Comparison of ENCODE assay signal across 9 cellular contexts in genomic region chr19:35869327-35870123, GRCh38. TPM values are rescaled to one million over a fixed set of nuclear protein-coding genes. Genes with fewer than 3 reads are reported as not detected.
A peak's percentile ranks its signal among the peaks of the same experiment; 100 is the strongest.
DNase-seq lines count a peak whose midpoint lies in the region; ATAC-seq and TF ChIP-seq lines count a peak whose summit lies in the region.
"Had no signal": no experiment of that assay in that cellular context is flagged by ENCODE, and none has a peak within 500 bp of the region (broad histone marks: within the 10 kb centered on the region; RNA-seq: fewer than 3 reads in every experiment).

No MANE protein-coding gene starts in this region.

- ATAC-seq in natural killer cell (peak; percentile 71 to 79 (median 75)), HG02840 (IDR thresholded peaks at IDR 0.05; ENCODE audit: low FRiP score, unreplicated experiment) (no peak)
- peak; percentile 92 for ATAC-seq in stimulated activated naive CD8-positive, alpha-beta T cell treated with anti-CD3 and anti-CD28 coated beads, Interleukin-15, amount 100 ng/mL, for 72 hours

- peak overlapping the region in 1 of 2 donors; percentile 41 for H3K27ac Mint-ChIP-seq in natural killer cell
- H3K27ac Mint-ChIP-seq in stimulated activated naive CD8-positive, alpha-beta T cell treated with anti-CD3 and anti-CD28 coated beads, Interleukin-15, amount 100 ng/mL, for 72 hours, result no peak overlapping the region

- DNase-seq in G401 (ENCODE audit: low spot score) (peak; percentile 82), OCI-M1 (lab: John Stamatoyannopoulos, UW) (peak; percentile 92), erythroblast (lab: John Stamatoyannopoulos, UW) (peak; percentile 87), natural killer cell (peak; percentile 46)
- DNase-seq in activated T-cell treated with anti-CD3 and anti-CD28 coated beads, Interleukin-2, amount 50 U/mL, for 1 hour, result peak; percentile 81
- peak; percentile 88 to 90 for DNase-seq in stimulated activated naive CD8-positive, alpha-beta T cell treated with anti-CD3 and anti-CD28 coated beads, Interleukin-15, amount 100 ng/mL, for 72 hours

- intact Hi-C loops in natural killer cell (cut with micrococcal nuclease), result no loop called here

- H3K4me3 Mint-ChIP-seq in natural killer cell, result peak overlapping the region; percentile 41
- peak overlapping the region; percentile 71 to 89 for H3K4me3 Mint-ChIP-seq in stimulated activated naive CD8-positive, alpha-beta T cell treated with anti-CD3 and anti-CD28 coated beads, Interleukin-15, amount 100 ng/mL, for 72 hours

- no peak for TF ChIP-seq CTCF in natural killer cell (IDR thresholded peaks at IDR 0.05)

- peaks cover 10 to 17% of the 10 kb centered on the region in 2 donors for H3K4me1 Mint-ChIP-seq in natural killer cell
- peaks cover 19% of the 10 kb centered on the region for H3K4me1 Mint-ChIP-seq in stimulated activated naive CD8-positive, alpha-beta T cell treated with anti-CD3 and anti-CD28 coated beads, Interleukin-15, amount 100 ng/mL, for 72 hours

- TF ChIP-seq EP300 in Ishikawa (IDR thresholded peaks at IDR 0.05; ENCODE audit: borderline replicate concordance), result no peak

- no peaks in the 10 kb centered on the region for H3K36me3 Mint-ChIP-seq in natural killer cell

- no peaks in the 10 kb centered on the region for H3K9me3 Mint-ChIP-seq in natural killer cell
- H3K9me3 Mint-ChIP-seq in stimulated activated naive CD8-positive, alpha-beta T cell treated with anti-CD3 and anti-CD28 coated beads, Interleukin-15, amount 100 ng/mL, for 72 hours, result no peaks in the 10 kb centered on the region

- peaks cover 50 to 53% of the 10 kb centered on the region in 2 donors for H3K27me3 Mint-ChIP-seq in natural killer cell (ENCODE audit: low read depth in 2 of 2)
- H3K27me3 Mint-ChIP-seq in stimulated activated naive CD8-positive, alpha-beta T cell treated with anti-CD3 and anti-CD28 coated beads, Interleukin-15, amount 100 ng/mL, for 72 hours, result peaks cover 75% of the 10 kb centered on the region

- no peak for TF ChIP-seq POLR2A in erythroblast (IDR thresholded peaks at IDR 0.05; ENCODE audit: low read length)

- in situ Hi-C loops in G401 (cut with HindIII; ENCODE audit: low sequenced_read_pairs), result no loop called here

- no peak for TF ChIP-seq RAD21 in Ishikawa (IDR thresholded peaks at IDR 0.05; ENCODE audit: low read depth)

TF ChIP-seq in Ishikawa, 13 proteins besides CTCF, POLR2A, EP300 and RAD21:
- TF ChIP-seq ZBTB7A (IDR thresholded peaks at IDR 0.05; ENCODE audit: low read depth) (peak; percentile 88), FOXM1 (IDR thresholded peaks at IDR 0.05; ENCODE audit: borderline replicate concordance, low read depth) (0 out of 2 replicates have a peak, but pooled peaks have one; percentile 40), MAX (IDR thresholded peaks at IDR 0.05) (peak; percentile 94), TAF1 (IDR thresholded peaks at IDR 0.05; ENCODE audit: low read depth) (no peak)

RNA-seq across cellular contexts. Expression of gene APLP1, which starts 1.2 kb away (rescaled TPM):
- 121 and 133 TPM in 2 replicates for total RNA-seq in G401 (2014; rRNA removed; shearing (Covaris generic))
- total RNA-seq in natural killer cell, result not detected
- total RNA-seq: mononuclear cell had no signal

RNA-seq across cellular contexts. Expression of gene KIRREL2, which starts 12.8 kb away (rescaled TPM):
- 3.0 and 5.2 TPM in 2 replicates for total RNA-seq in G401 (2014; rRNA removed; shearing (Covaris generic))
- under 1 TPM in 1 of 3 donors, not detected in 2; 0.27 TPM for total RNA-seq in natural killer cell

RNA-seq across cellular contexts. Expression of gene NPHS1, which starts 17.2 kb away (rescaled TPM):
- total RNA-seq in G401 (2014; rRNA removed; shearing (Covaris generic)), result 0.18 TPM in 1 of 2 replicates, not detected in the other
- total RNA-seq in natural killer cell, result under 1 TPM in 1 of 3 donors, not detected in 2; 0.93 TPM
- total RNA-seq: mononuclear cell had no signal

RNA-seq across cellular contexts. Expression of gene NFKBID, which starts 30.8 kb away (rescaled TPM):
- 4.1 and 8.4 TPM in 2 replicates for total RNA-seq in G401 (2014; rRNA removed; shearing (Covaris generic))
- 100 to 1,000 TPM in 2 of 3 donors, 10 to 100 TPM in 1; 90.1 to 220 (median 101) TPM for total RNA-seq in natural killer cell

RNA-seq across cellular contexts. Expression of gene HCST, which starts 32.8 kb away (rescaled TPM):
- not detected in 2 replicates for total RNA-seq in G401 (2014; rRNA removed; shearing (Covaris generic))
- 100 to 1,000 TPM; 281 to 307 (median 296) TPM for total RNA-seq in natural killer cell

Comparison
In these comparisons a context has a peak if more than half of its experiments do, and no peak if none do; other contexts are left out.
1. RNA of gene APLP1, which starts 1.2 kb away (total RNA-seq): 121 to 133 TPM in G401; not detected in natural killer cell; every median in the first group is over 10 times any median in the second.
2. Peak in every context shown above with its lines, with median percentiles within 50 percentile points of each other: DNase-seq.